ENCODE assay signal across 8 cellular contexts in genomic region chr2:26172866-26173595, GRCh38. TPM values are rescaled to one million over a fixed set of nuclear protein-coding genes. Genes with fewer than 3 reads are reported as not detected.
DNase-seq lines count a peak whose midpoint lies in the region; ATAC-seq and TF ChIP-seq lines count a peak whose summit lies in the region.

Gene GAREM2 (plus strand): TSS chr2:26173088. CDS start chr2:26173221, 133 bp downstream.

- peak within 1 kb of the TSS; percentile 70 for H3K4me3 ChIP-seq in coronary artery
- H3K4me3 ChIP-seq in naive thymus-derived CD4-positive, alpha-beta T cell (ENCODE audit: low read length) = peak within 1 kb of the TSS; percentile 27

- POLR2A ChIA-PET in naive thymus-derived CD4-positive, alpha-beta T cell (lab: Charles Lee) = interaction anchor here (1.5 kb wide), 1 partner anchor 11 kb away, joined by 9 read pairs; no protein-coding TSS in a partner anchor

- H3K27me3 Mint-ChIP-seq in naive thymus-derived CD4-positive, alpha-beta T cell = peaks cover 30 to 60% (median 40%) of the 10 kb centered on the region in 5 donors

- peaks cover 0 to 9% of the 10 kb centered on the region in 2 donors for H3K27me3 ChIP-seq in naive thymus-derived CD4-positive, alpha-beta T cell (ENCODE audit: control insufficient read depth in 2 of 2, insufficient read depth in 2 of 2, low read length in 2 of 2)

- no peaks in the 10 kb centered on the region for H3K36me3 ChIP-seq in naive thymus-derived CD4-positive, alpha-beta T cell (ENCODE audit: control insufficient read depth in 2 of 3, insufficient read depth in 3 of 3, low read length in 3 of 3)

- peaks cover 0 to 4% (median 0%) of the 10 kb centered on the region in 5 donors for H3K36me3 Mint-ChIP-seq in naive thymus-derived CD4-positive, alpha-beta T cell

- H3K4me3 Mint-ChIP-seq in naive thymus-derived CD4-positive, alpha-beta T cell = peak within 1 kb of the TSS; percentile 71 to 89 (median 80)

- H3K27ac ChIP-seq in C4-2B = peak within 1 kb of the TSS; percentile 43
- H3K27ac ChIP-seq in coronary artery = no peak within 1 kb of the TSS
- H3K27ac ChIP-seq in naive thymus-derived CD4-positive, alpha-beta T cell (ENCODE audit: low read depth, low read length) = no peak within 1 kb of the TSS

- H3K9me3 Mint-ChIP-seq in naive thymus-derived CD4-positive, alpha-beta T cell = peaks cover 0 to 2% (median 0%) of the 10 kb centered on the region in 11 donors

- TF ChIP-seq CTCF in C4-2B (conservative IDR thresholded peaks at IDR 0.05) = no peak
- TF ChIP-seq CTCF in coronary artery (IDR thresholded peaks at IDR 0.05) = no peak

- no peaks in the 10 kb centered on the region for H3K4me1 ChIP-seq in naive thymus-derived CD4-positive, alpha-beta T cell (ENCODE audit: control insufficient read depth in 2 of 2, insufficient read depth in 2 of 2, low read length in 2 of 2)

- peaks cover 9 to 19% (median 15%) of the 10 kb centered on the region in 7 donors for H3K4me1 Mint-ChIP-seq in naive thymus-derived CD4-positive, alpha-beta T cell

- DNase-seq in HuH-7 (ENCODE audit: low spot score) (peak; percentile 69), coronary artery (ENCODE audit: low spot score) (peak; percentile 45), NCI-H526 treated with DMSO at 0.1 percent for 48 hours (lab: John Stamatoyannopoulos, UW) (no peak), germinal center (ENCODE audit: low spot score) (no peak), DMS114 treated with DMSO at 0.1 percent for 48 hours (lab: John Stamatoyannopoulos, UW; ENCODE audit: unreplicated experiment) (no peak)
- no peak for DNase-seq in naive thymus-derived CD4-positive, alpha-beta T cell

- H3K27ac Mint-ChIP-seq in naive thymus-derived CD4-positive, alpha-beta T cell = no peak within 1 kb of the TSS

- intact Hi-C loops in naive thymus-derived CD4-positive, alpha-beta T cell (cut with micrococcal nuclease) = loop anchor here (1.0 to 5.0 kb wide), 3 partner anchors 11 to 404 kb away; no protein-coding TSS in a partner anchor

- CTCF ChIA-PET in naive thymus-derived CD4-positive, alpha-beta T cell (lab: Charles Lee) = interaction anchor here (0.5 to 1.6 kb wide), 2 partner anchors 9 to 60 kb away, joined by 3 to 4 read pairs; no protein-coding TSS in a partner anchor

- H3K9me3 ChIP-seq in naive thymus-derived CD4-positive, alpha-beta T cell (ENCODE audit: control insufficient read depth in 2 of 3, low read length in 3 of 3) = no peaks in the 10 kb centered on the region

- ATAC-seq in naive thymus-derived CD4-positive, alpha-beta T cell = peak; percentile 21
- ATAC-seq in GM19328 (IDR thresholded peaks at IDR 0.05; ENCODE audit: unreplicated experiment) = no peak

RNA-seq across cellular contexts. Expression of gene GAREM2, which starts in this region (rescaled TPM):
- 1 to 10 TPM; 4.5 to 8.4 (median 4.9) TPM for total RNA-seq in naive thymus-derived CD4-positive, alpha-beta T cell
- polyA plus RNA-seq in naive thymus-derived CD4-positive, alpha-beta T cell = 1 to 10 TPM; 2.4 to 2.6 TPM

Comparison
In these comparisons a context has a peak if more than half of its experiments do, and no peak if none do; other contexts are left out.
1. DNase-seq: peak in HuH-7 (single experiment) and coronary artery (single experiment); none in naive thymus-derived CD4-positive, alpha-beta T cell (0 of 9), NCI-H526 treated with DMSO at 0.1 percent for 48 hours (single experiment), germinal center (single experiment) and DMS114 treated with DMSO at 0.1 percent for 48 hours (single experiment).